14 cellular contexts compared by ENCODE assay signal in the genomic region with DNA sequence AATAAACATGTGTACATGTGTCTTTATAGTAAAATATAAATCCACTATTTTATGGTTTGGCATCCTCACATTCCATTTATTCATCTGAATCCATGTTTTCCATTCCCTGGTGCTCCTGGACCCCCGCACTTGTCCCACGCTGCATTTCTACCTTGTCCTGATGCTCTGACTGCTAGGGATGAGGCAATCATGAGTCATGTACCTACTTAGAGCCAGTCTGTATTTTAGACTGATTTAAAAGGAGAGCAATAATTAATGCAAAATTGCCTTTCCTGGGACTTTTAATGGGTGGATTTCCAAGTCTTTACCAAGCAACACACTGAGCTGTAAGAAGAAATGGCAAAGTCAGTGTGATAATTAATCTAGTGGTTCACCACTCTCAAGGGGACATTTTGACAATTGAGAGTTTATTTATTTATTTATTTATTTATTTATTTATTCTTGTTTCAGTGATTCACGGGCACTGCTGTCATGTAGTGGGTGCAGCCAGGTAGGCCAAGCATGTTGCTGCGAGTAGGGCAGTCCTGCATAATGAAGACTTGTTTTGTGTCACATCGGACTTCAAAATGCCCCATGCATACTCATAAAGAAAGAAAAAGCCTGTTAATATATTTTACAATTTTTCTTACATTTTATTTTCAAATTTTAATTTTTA.
"Had no signal": no experiment of that assay in that cellular context is flagged by ENCODE, and none has a peak within 500 bp of the region (broad histone marks: within the 10 kb centered on the region; RNA-seq: fewer than 3 reads in every experiment).

No MANE protein-coding gene starts in this region.

- H3K27me3 Mint-ChIP-seq: activated naive CD4-positive, alpha-beta T cell treated with anti-CD3 and anti-CD28 coated beads, Interleukin-2, amount 50 U/mL, for 24 hours; progenitor cell of endocrine pancreas had no signal

- H3K36me3 Mint-ChIP-seq: activated naive CD4-positive, alpha-beta T cell treated with anti-CD3 and anti-CD28 coated beads, Interleukin-2, amount 50 U/mL, for 24 hours had no signal

- H3K36me3 ChIP-seq: adrenal gland, left ventricle myocardium inferior, right atrium auricular region, tibial artery had no signal

- DNase-seq: activated CD4-positive, alpha-beta T cell treated with anti-CD3 and anti-CD28 coated beads, Interleukin-2, amount 50 U/mL, for 4 hours; activated effector memory CD4-positive, alpha-beta T cell treated with anti-CD3 and anti-CD28 coated beads, Interleukin-2, amount 50 U/mL, for 16 hours; activated T-cell treated with anti-CD3 and anti-CD28 coated beads, Interleukin-2, amount 50 U/mL, for 72 hours; adrenal gland; central memory CD4-positive, alpha-beta T cell; dorsolateral prefrontal cortex; left ventricle myocardium inferior; occipital lobe; stimulated activated CD4-positive, alpha-beta T cell treated with anti-CD3 and anti-CD28 coated beads, Interleukin-2, amount 100 ng/mL, for 24 hours; stimulated activated naive CD4-positive, alpha-beta T cell treated with Interleukin-2 at 50 U/mL for 16 hours; tibial artery had no signal

- H3K9me3 Mint-ChIP-seq: activated naive CD4-positive, alpha-beta T cell treated with anti-CD3 and anti-CD28 coated beads, Interleukin-2, amount 50 U/mL, for 24 hours had no signal

- H3K4me3 Mint-ChIP-seq: activated naive CD4-positive, alpha-beta T cell treated with anti-CD3 and anti-CD28 coated beads, Interleukin-2, amount 50 U/mL, for 24 hours; activated T-cell treated with anti-CD3 and anti-CD28 coated beads, Interleukin-2, amount 50 U/mL, for 72 hours had no signal

- H3K4me1 Mint-ChIP-seq: activated naive CD4-positive, alpha-beta T cell treated with anti-CD3 and anti-CD28 coated beads, Interleukin-2, amount 50 U/mL, for 24 hours had no signal

- H3K4me3 ChIP-seq: adrenal gland, dorsolateral prefrontal cortex, left ventricle myocardium inferior, right atrium auricular region, tibial artery had no signal

- H3K4me1 ChIP-seq: adrenal gland, left ventricle myocardium inferior, right atrium auricular region had no signal

- H3K9me3 ChIP-seq: adrenal gland, right atrium auricular region, tibial artery had no signal

- H3K27ac ChIP-seq: adrenal gland, dorsolateral prefrontal cortex, left ventricle myocardium inferior, right atrium auricular region, tibial artery had no signal

- H3K27ac Mint-ChIP-seq: activated naive CD4-positive, alpha-beta T cell treated with anti-CD3 and anti-CD28 coated beads, Interleukin-2, amount 50 U/mL, for 24 hours; activated T-cell treated with anti-CD3 and anti-CD28 coated beads, Interleukin-2, amount 50 U/mL, for 72 hours; progenitor cell of endocrine pancreas had no signal
